In genomic region chr16:21959050-21959449, GRCh38 we compare ENCODE assay signal across 19 cellular contexts. TPM values are rescaled to one million over a fixed set of nuclear protein-coding genes. Genes with fewer than 3 reads are reported as not detected.
A peak's percentile ranks its signal among the peaks of the same experiment; 100 is the strongest.
DNase-seq lines count a peak whose midpoint lies in the region; ATAC-seq, FAIRE-seq and TF ChIP-seq lines count a peak whose summit lies in the region.
"Had no signal": no experiment of that assay in that cellular context is flagged by ENCODE, and none has a peak within 500 bp of the region (broad histone marks: within the 10 kb centered on the region; RNA-seq: fewer than 3 reads in every experiment).

No MANE protein-coding gene starts in this region.

- H3K27ac Mint-ChIP-seq in activated CD4-positive, alpha-beta memory T cell treated with anti-CD3 and anti-CD28 coated beads for 36 hours, result peak overlapping the region; percentile 28
- no peak overlapping the region for H3K27ac Mint-ChIP-seq in neural crest cell (ENCODE audit: unreplicated experiment)
- H3K27ac Mint-ChIP-seq: CD4-positive, alpha-beta T cell; HFFc6 had no signal

- no peak for TF ChIP-seq CTCF in neural crest cell (conservative IDR thresholded peaks at IDR 0.05)
- no peak for TF ChIP-seq CTCF in esophagus squamous epithelium (IDR thresholded peaks at IDR 0.05)

- no peak for DNase-seq in activated T-cell treated with anti-CD3 and anti-CD28 coated beads, Interleukin-2, amount 50 U/mL, for 4 hours
- no peak for DNase-seq in activated T-cell treated with anti-CD3 and anti-CD28 coated beads, Interleukin-2, amount 50 U/mL, for 1 hour
- no peak for DNase-seq in GM19239 (ENCODE audit: insufficient read length, low spot score)
- DNase-seq in activated CD4-positive, alpha-beta memory T cell treated with anti-CD3 and anti-CD28 coated beads for 36 hours, result no peak
- DNase-seq in neural crest cell (ENCODE audit: low read depth, low spot score), result no peak
- DNase-seq in esophagus squamous epithelium (lab: John Stamatoyannopoulos, UW), result no peak
- DNase-seq: ACHN; CD4-positive, alpha-beta T cell; DND-41; GDM1; HFFc6; KBM-7; NCI-H1105; NCI-H187; NCI-H69; NK-92 treated with Interleukin-12 subunit alpha and Interleukin-12 subunit beta, amount 100 ng/mL, for 24 hours had no signal

- CTCF ChIA-PET in activated CD4-positive, alpha-beta memory T cell treated with anti-CD3 and anti-CD28 coated beads for 36 hours (lab: Charles Lee), result interaction anchor here (1.7 to 2.2 kb wide), 2 partner anchors 119 to 140 kb away, joined by 8 to 9 read pairs; no protein-coding TSS in a partner anchor

- POLR2A ChIA-PET in activated CD4-positive, alpha-beta memory T cell treated with anti-CD3 and anti-CD28 coated beads for 36 hours (lab: Charles Lee), result no interaction called here

- ATAC-seq in activated T-cell treated with anti-CD3 and anti-CD28 coated beads, Interleukin-2, amount 50 U/mL, for 4 hours, result peak; percentile 52 to 70
- no peak for ATAC-seq in HG02885 (IDR thresholded peaks at IDR 0.05; ENCODE audit: poor library complexity, unreplicated experiment)

- no peaks in the 10 kb centered on the region for H3K27me3 Mint-ChIP-seq in activated T-cell treated with anti-CD3 and anti-CD28 coated beads, Interleukin-2, amount 50 U/mL, for 4 hours (ENCODE audit: low read depth)
- no peaks in the 10 kb centered on the region for H3K27me3 Mint-ChIP-seq in activated CD4-positive, alpha-beta memory T cell treated with anti-CD3 and anti-CD28 coated beads for 36 hours
- no peaks in the 10 kb centered on the region for H3K27me3 Mint-ChIP-seq in neural crest cell (ENCODE audit: low read depth)
- H3K27me3 Mint-ChIP-seq: CD4-positive, alpha-beta T cell had no signal

- H3K36me3 ChIP-seq in esophagus squamous epithelium, result peaks cover 2 to 86% (median 45%) of the 10 kb centered on the region in 3 donors

- no peak overlapping the region for H3K27ac ChIP-seq in esophagus squamous epithelium

- intact Hi-C loops in activated CD4-positive, alpha-beta memory T cell treated with anti-CD3 and anti-CD28 coated beads for 36 hours (cut with micrococcal nuclease), result no loop called here
- intact Hi-C loops in esophagus squamous epithelium (cut with DNase I), result no loop called here

- no peak overlapping the region for H3K4me3 Mint-ChIP-seq in activated T-cell treated with anti-CD3 and anti-CD28 coated beads, Interleukin-2, amount 50 U/mL, for 4 hours
- H3K4me3 Mint-ChIP-seq in activated CD4-positive, alpha-beta memory T cell treated with anti-CD3 and anti-CD28 coated beads for 36 hours, result no peak overlapping the region
- peak overlapping the region; percentile 2 for H3K4me3 Mint-ChIP-seq in neural crest cell
- H3K4me3 Mint-ChIP-seq: CD4-positive, alpha-beta T cell; HFFc6 had no signal

- no peaks in the 10 kb centered on the region for H3K9me3 Mint-ChIP-seq in activated T-cell treated with anti-CD3 and anti-CD28 coated beads, Interleukin-2, amount 50 U/mL, for 4 hours
- no peaks in the 10 kb centered on the region for H3K9me3 Mint-ChIP-seq in activated CD4-positive, alpha-beta memory T cell treated with anti-CD3 and anti-CD28 coated beads for 36 hours
- no peaks in the 10 kb centered on the region for H3K9me3 Mint-ChIP-seq in neural crest cell
- H3K9me3 Mint-ChIP-seq: CD4-positive, alpha-beta T cell; HFFc6 had no signal

- no peak for TF ChIP-seq POLR2A in esophagus squamous epithelium (IDR thresholded peaks at IDR 0.05)

- no peak overlapping the region for H3K4me3 ChIP-seq in esophagus squamous epithelium

- H3K4me1 Mint-ChIP-seq in activated T-cell treated with anti-CD3 and anti-CD28 coated beads, Interleukin-2, amount 50 U/mL, for 4 hours (ENCODE audit: low read depth), result peaks cover 41% of the 10 kb centered on the region
- peaks cover 39% of the 10 kb centered on the region for H3K4me1 Mint-ChIP-seq in activated CD4-positive, alpha-beta memory T cell treated with anti-CD3 and anti-CD28 coated beads for 36 hours (ENCODE audit: low read depth)
- peaks cover 5% of the 10 kb centered on the region for H3K4me1 Mint-ChIP-seq in neural crest cell

- no peaks in the 10 kb centered on the region for H3K27me3 ChIP-seq in esophagus squamous epithelium

- peaks cover 4 to 28% (median 16%) of the 10 kb centered on the region in 3 donors for H3K4me1 ChIP-seq in esophagus squamous epithelium

- peaks cover 34% of the 10 kb centered on the region for H3K36me3 Mint-ChIP-seq in activated T-cell treated with anti-CD3 and anti-CD28 coated beads, Interleukin-2, amount 50 U/mL, for 4 hours (ENCODE audit: insufficient read depth)
- peaks cover 39% of the 10 kb centered on the region for H3K36me3 Mint-ChIP-seq in activated CD4-positive, alpha-beta memory T cell treated with anti-CD3 and anti-CD28 coated beads for 36 hours
- peaks cover 8% of the 10 kb centered on the region for H3K36me3 Mint-ChIP-seq in neural crest cell (ENCODE audit: low read depth)

- peak; percentile 61 for FAIRE-seq in GM19239 (lab: Jason Lieb, UNC)
- FAIRE-seq: H1 had no signal

- no peaks in the 10 kb centered on the region for H3K9me3 ChIP-seq in esophagus squamous epithelium

- 76 to 79% methylated on average over 3 of the region's 3 CpGs for WGBS in esophagus squamous epithelium, 2 donors

RNA-seq across cellular contexts. Expression of gene UQCRC2, which starts 5.9 kb away (rescaled TPM):
- total RNA-seq in activated T-cell treated with anti-CD3 and anti-CD28 coated beads, Interleukin-2, amount 50 U/mL, for 4 hours, result 100 to 1,000 TPM; 217 to 251 (median 225) TPM
- total RNA-seq in activated CD4-positive, alpha-beta memory T cell treated with anti-CD3 and anti-CD28 coated beads for 36 hours, result 100 to 1,000 TPM; 260 to 273 TPM
- 175 and 183 TPM in 2 replicates for total RNA-seq in neural crest cell
- total RNA-seq in esophagus squamous epithelium, result 100 to 1,000 TPM; 107 to 207 (median 181) TPM

RNA-seq across cellular contexts. Expression of gene PDZD9, which starts 41.9 kb away (rescaled TPM):
- total RNA-seq in activated T-cell treated with anti-CD3 and anti-CD28 coated beads, Interleukin-2, amount 50 U/mL, for 4 hours, result not detected
- not detected for total RNA-seq in activated CD4-positive, alpha-beta memory T cell treated with anti-CD3 and anti-CD28 coated beads for 36 hours
- total RNA-seq in neural crest cell (not detected in 2 replicates), esophagus squamous epithelium (not detected)
- total RNA-seq: CD4-positive, alpha-beta T cell; H1; HFFc6; PC-3 had no signal

RNA-seq across cellular contexts. Expression of gene MOSMO, which starts 48.9 kb away (rescaled TPM):
- total RNA-seq in activated T-cell treated with anti-CD3 and anti-CD28 coated beads, Interleukin-2, amount 50 U/mL, for 4 hours, result 1 to 10 TPM; 5.3 to 8.2 (median 7.0) TPM
- 1 to 10 TPM; 8.1 to 9.6 TPM for total RNA-seq in activated CD4-positive, alpha-beta memory T cell treated with anti-CD3 and anti-CD28 coated beads for 36 hours
- total RNA-seq in neural crest cell, result 14.8 and 17.8 TPM in 2 replicates
- total RNA-seq in esophagus squamous epithelium, result 10 to 100 TPM in 2 of 4 donors, 1 to 10 TPM in 2; 4.5 to 18.9 (median 12.5) TPM
